ENCODE assay signal across 16 cellular contexts in genomic region chr3:76308541-76308940, GRCh38.
DNase-seq lines count a peak whose midpoint lies in the region; ATAC-seq and TF ChIP-seq lines count a peak whose summit lies in the region.
"Had no signal": no experiment of that assay in that cellular context is flagged by ENCODE, and none has a peak within 500 bp of the region (broad histone marks: within the 10 kb centered on the region; RNA-seq: fewer than 3 reads in every experiment).

No MANE protein-coding gene starts in this region.

- H3K4me3 ChIP-seq in AG09309 (ENCODE audit: control insufficient read depth, low read depth, low read length) = no peak overlapping the region
- H3K4me3 ChIP-seq in adipocyte (ENCODE audit: low read length) = no peak overlapping the region
- H3K4me3 ChIP-seq in skeletal muscle tissue (ENCODE audit: low read length in 3 of 3) = no peak overlapping the region
- H3K4me3 ChIP-seq: A549; BLaER1 treated with 17β-estradiol and CSF1 and Interleukin-3, amounts not matched to agents 10 nM and 100 nM; HAP-1; Peyer's patch had no signal

- H3K9me3 ChIP-seq in adipocyte (ENCODE audit: control insufficient read depth, low read length) = no peaks in the 10 kb centered on the region
- peaks cover 0 to 2% (median 0%) of the 10 kb centered on the region in 3 donors for H3K9me3 ChIP-seq in skeletal muscle tissue (ENCODE audit: control insufficient read depth in 3 of 3, low read length in 3 of 3)
- H3K9me3 ChIP-seq: A549, HAP-1, Peyer's patch had no signal

- H3K4me1 Mint-ChIP-seq in activated CD8-positive, alpha-beta T cell treated with anti-CD3 and anti-CD28 coated beads for 36 hours (ENCODE audit: low read depth) = no peaks in the 10 kb centered on the region

- no peak for ATAC-seq in SK-N-SH treated with all-trans-retinoic acid at 6 μM for 48 hours
- ATAC-seq in activated CD8-positive, alpha-beta T cell treated with anti-CD3 and anti-CD28 coated beads for 36 hours = no peak
- ATAC-seq: A549 had no signal

- CTCF ChIA-PET in activated CD8-positive, alpha-beta T cell treated with anti-CD3 and anti-CD28 coated beads for 36 hours (lab: Charles Lee) = no interaction called here

- H3K27me3 Mint-ChIP-seq in activated CD8-positive, alpha-beta T cell treated with anti-CD3 and anti-CD28 coated beads for 36 hours = no peaks in the 10 kb centered on the region

- H3K36me3 Mint-ChIP-seq in activated CD8-positive, alpha-beta T cell treated with anti-CD3 and anti-CD28 coated beads for 36 hours (ENCODE audit: low read depth) = no peaks in the 10 kb centered on the region

- peaks cover 9% of the 10 kb centered on the region for H3K9me3 Mint-ChIP-seq in activated CD8-positive, alpha-beta T cell treated with anti-CD3 and anti-CD28 coated beads for 36 hours

- H3K9ac ChIP-seq in adipocyte (ENCODE audit: low read length) (peak overlapping the region; percentile 54), skeletal muscle tissue (ENCODE audit: low read depth in 1 of 3, low read length in 3 of 3) (no peak overlapping the region)
- H3K9ac ChIP-seq: BLaER1 treated with 17β-estradiol and CSF1 and Interleukin-3, amounts not matched to agents 10 nM and 100 nM had no signal

- H3K4me1 ChIP-seq in adipocyte (ENCODE audit: control insufficient read depth, insufficient read depth, low read length) = peaks cover 22% of the 10 kb centered on the region
- H3K4me1 ChIP-seq in skeletal muscle tissue (ENCODE audit: control insufficient read depth in 3 of 3, insufficient read depth in 3 of 3, low read length in 3 of 3) = no peaks in the 10 kb centered on the region
- H3K4me1 ChIP-seq: A549; BLaER1 treated with 17β-estradiol and CSF1 and Interleukin-3, amounts not matched to agents 10 nM and 100 nM; HAP-1; Peyer's patch had no signal

- no peak overlapping the region for H3K27ac Mint-ChIP-seq in activated CD8-positive, alpha-beta T cell treated with anti-CD3 and anti-CD28 coated beads for 36 hours

- no peak overlapping the region for H3K4me3 Mint-ChIP-seq in activated CD8-positive, alpha-beta T cell treated with anti-CD3 and anti-CD28 coated beads for 36 hours

- intact Hi-C loops in activated CD8-positive, alpha-beta T cell treated with anti-CD3 and anti-CD28 coated beads for 36 hours (cut with micrococcal nuclease) = no loop called here

- POLR2A ChIA-PET in activated CD8-positive, alpha-beta T cell treated with anti-CD3 and anti-CD28 coated beads for 36 hours (lab: Charles Lee) = no interaction called here

- no peaks in the 10 kb centered on the region for H3K27me3 ChIP-seq in adipocyte (replicated peaks; ENCODE audit: control insufficient read depth, insufficient read depth, low read length)
- H3K27me3 ChIP-seq in skeletal muscle tissue (ENCODE audit: control insufficient read depth in 3 of 3, insufficient read depth in 3 of 3, low read length in 3 of 3) = no peaks in the 10 kb centered on the region
- H3K27me3 ChIP-seq: BLaER1 treated with 17β-estradiol and CSF1 and Interleukin-3, amounts not matched to agents 10 nM and 100 nM; Peyer's patch had no signal

- peak overlapping the region; percentile 56 for H3K27ac ChIP-seq in skeletal muscle tissue (ENCODE audit: low read depth, low read length)
- H3K27ac ChIP-seq: A549; BLaER1 treated with 17β-estradiol and CSF1 and Interleukin-3, amounts not matched to agents 10 nM and 100 nM; Peyer's patch had no signal

- DNase-seq in AG09309 (ENCODE audit: low read depth) (peak; percentile 55), adipocyte (ENCODE audit: low read depth) (peak; percentile 92), fibroblast of the conjunctiva (ENCODE audit: low read depth) (peak; percentile 44), hypothalamus (lab: John Stamatoyannopoulos, UW) (no peak)
- no peak for DNase-seq in activated CD8-positive, alpha-beta T cell treated with anti-CD3 and anti-CD28 coated beads for 36 hours
- DNase-seq: Kasumi-1, NCI-H1417 treated with DMSO at 0.1 percent for 48 hours, NCI-H2029 treated with DMSO at 0.1 percent for 48 hours, NCI-H510A treated with DMSO at 0.1 percent for 48 hours, Peyer's patch, Right ventricle myocardium superior had no signal

- no peaks in the 10 kb centered on the region for H3K36me3 ChIP-seq in adipocyte (ENCODE audit: control insufficient read depth, insufficient read depth, low read length, severe bottlenecking)
- no peaks in the 10 kb centered on the region for H3K36me3 ChIP-seq in skeletal muscle tissue (ENCODE audit: control insufficient read depth in 3 of 3, insufficient read depth in 3 of 3, low read length in 3 of 3)
- H3K36me3 ChIP-seq: BLaER1 treated with 17β-estradiol and CSF1 and Interleukin-3, amounts not matched to agents 10 nM and 100 nM; HAP-1; Peyer's patch had no signal

- TF ChIP-seq CTCF in AG09309 (IDR thresholded peaks at IDR 0.05; ENCODE audit: control insufficient read depth, insufficient read depth, low read depth, low read length, missing control alignments) = no peak
- no peak for TF ChIP-seq CTCF in activated CD8-positive, alpha-beta T cell treated with anti-CD3 and anti-CD28 coated beads for 36 hours (IDR thresholded peaks at IDR 0.05)

TF ChIP-seq in SK-N-SH treated with all-trans-retinoic acid at 6 μM for 48 hours, 23 proteins besides CTCF, POLR2A, EP300 and RAD21:
- TF ChIP-seq ZC3H10 (CRISPR knock-in tag; IDR thresholded peaks at IDR 0.05) = no peak
- TF ChIP-seq GLIS3 (CRISPR knock-in tag; IDR thresholded peaks at IDR 0.05) = no peak
- TF ChIP-seq, protein P1, sequence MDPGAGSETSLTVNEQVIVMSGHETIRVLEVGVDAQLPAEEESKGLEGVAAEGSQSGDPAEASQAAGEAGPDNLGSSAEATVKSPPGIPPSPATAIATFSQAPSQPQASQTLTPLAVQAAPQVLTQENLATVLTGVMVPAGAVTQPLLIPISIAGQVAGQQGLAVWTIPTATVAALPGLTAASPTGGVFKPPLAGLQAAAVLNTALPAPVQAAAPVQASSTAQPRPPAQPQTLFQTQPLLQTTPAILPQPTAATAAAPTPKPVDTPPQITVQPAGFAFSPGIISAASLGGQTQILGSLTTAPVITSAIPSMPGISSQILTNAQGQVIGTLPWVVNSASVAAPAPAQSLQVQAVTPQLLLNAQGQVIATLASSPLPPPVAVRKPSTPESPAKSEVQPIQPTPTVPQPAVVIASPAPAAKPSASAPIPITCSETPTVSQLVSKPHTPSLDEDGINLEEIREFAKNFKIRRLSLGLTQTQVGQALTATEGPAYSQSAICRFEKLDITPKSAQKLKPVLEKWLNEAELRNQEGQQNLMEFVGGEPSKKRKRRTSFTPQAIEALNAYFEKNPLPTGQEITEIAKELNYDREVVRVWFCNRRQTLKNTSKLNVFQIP (CRISPR knock-in tag; IDR thresholded peaks at IDR 0.05; ENCODE audit: borderline replicate concordance, low read depth) = no peak
- TF ChIP-seq CSDC2 (CRISPR knock-in tag; IDR thresholded peaks at IDR 0.05) = no peak
- no peak for TF ChIP-seq ISL1 (CRISPR knock-in tag; IDR thresholded peaks at IDR 0.05)
- TF ChIP-seq TCF4 (CRISPR knock-in tag; IDR thresholded peaks at IDR 0.05; ENCODE audit: borderline replicate concordance) = no peak
- no peak for TF ChIP-seq RARB (CRISPR knock-in tag; IDR thresholded peaks at IDR 0.05)
- TF ChIP-seq TOX (CRISPR knock-in tag; IDR thresholded peaks at IDR 0.05; ENCODE audit: borderline replicate concordance) = no peak
- TF ChIP-seq ARNTL (CRISPR knock-in tag; IDR thresholded peaks at IDR 0.05; ENCODE audit: borderline replicate concordance, low read depth) = no peak
- no peak for TF ChIP-seq SNAI2 (CRISPR knock-in tag; IDR thresholded peaks at IDR 0.05)
- TF ChIP-seq PATZ1 (CRISPR knock-in tag; IDR thresholded peaks at IDR 0.05; ENCODE audit: borderline replicate concordance) = no peak
- no peak for TF ChIP-seq OSR1 (CRISPR knock-in tag; IDR thresholded peaks at IDR 0.05)
- no peak for TF ChIP-seq ESRRG (CRISPR knock-in tag; IDR thresholded peaks at IDR 0.05)
TF ChIP-seq in SK-N-SH treated with all-trans-retinoic acid at 6 μM for 48 hours: peak in this region for 0.

Comparison
In these comparisons a context has a peak if more than half of its experiments do, and no peak if none do; other contexts are left out.
1. DNase-seq: peak in AG09309 (single experiment), adipocyte (single experiment) and fibroblast of the conjunctiva (single experiment); none in hypothalamus (0 of 51) and activated CD8-positive, alpha-beta T cell treated with anti-CD3 and anti-CD28 coated beads for 36 hours (single experiment).